11 cellular contexts compared by ENCODE assay signal in the genomic region with DNA sequence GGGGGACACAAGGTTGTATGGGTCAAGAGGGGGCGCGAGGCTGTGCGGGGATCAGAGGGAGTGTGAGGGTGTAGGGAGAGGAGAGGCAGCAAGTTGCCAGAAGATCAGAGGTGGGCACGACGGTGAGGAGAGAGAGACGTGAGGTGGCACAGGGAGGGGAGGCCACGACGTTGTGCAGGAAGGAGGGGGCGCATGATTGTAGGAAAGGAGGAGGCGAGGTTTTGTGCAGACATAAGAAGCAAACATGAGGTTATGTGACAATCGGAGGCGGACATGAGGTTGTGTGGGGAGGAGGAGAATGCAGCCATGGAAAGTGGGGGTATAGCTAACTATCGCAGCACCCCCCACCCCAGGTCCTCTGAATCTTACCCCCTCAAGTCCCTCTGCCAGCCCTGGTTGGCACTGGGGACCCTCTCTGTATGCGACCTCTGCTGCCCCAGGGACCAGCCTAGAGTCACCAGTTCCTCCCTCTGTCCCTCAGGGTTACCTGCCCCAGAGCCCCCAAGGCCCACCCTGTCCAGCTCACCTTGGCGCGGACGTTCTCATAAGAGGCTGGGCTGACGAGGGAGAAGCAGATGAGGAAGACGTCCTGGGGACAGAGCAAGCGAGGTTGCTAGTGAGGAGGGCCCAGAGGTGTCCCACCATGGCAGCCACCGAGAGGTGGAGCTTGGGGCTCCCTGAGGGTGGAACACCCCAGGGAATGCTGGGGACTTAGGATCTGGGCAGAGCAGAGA. TPM values are rescaled to one million over a fixed set of nuclear protein-coding genes. Genes with fewer than 3 reads are reported as not detected.
A peak's percentile ranks its signal among the peaks of the same experiment; 100 is the strongest.
DNase-seq lines count a peak whose midpoint lies in the region; ATAC-seq and TF ChIP-seq lines count a peak whose summit lies in the region.
"Had no signal": no experiment of that assay in that cellular context is flagged by ENCODE, and none has a peak within 500 bp of the region (broad histone marks: within the 10 kb centered on the region; RNA-seq: fewer than 3 reads in every experiment).

No MANE protein-coding gene starts in this region.

- H3K9me3 Mint-ChIP-seq in immature natural killer cell, result no peaks in the 10 kb centered on the region
- no peaks in the 10 kb centered on the region for H3K9me3 Mint-ChIP-seq in stimulated activated naive CD8-positive, alpha-beta T cell treated with anti-CD3 and anti-CD28 coated beads, Interleukin-15, amount 100 ng/mL, for 72 hours

- peak overlapping the region; percentile 51 for H3K4me2 ChIP-seq in OCI-LY3 (ENCODE audit: low read length)

- peaks cover 88 to 90% of the 10 kb centered on the region in 2 donors for H3K4me1 Mint-ChIP-seq in immature natural killer cell
- H3K4me1 Mint-ChIP-seq in stimulated activated naive CD8-positive, alpha-beta T cell treated with anti-CD3 and anti-CD28 coated beads, Interleukin-15, amount 100 ng/mL, for 72 hours, result peaks cover 95% of the 10 kb centered on the region

- DNase-seq in activated T-cell treated with anti-CD3 and anti-CD28 coated beads for 4 hours (peak; percentile 69), immature natural killer cell (peak in 1 of 3 donors; percentile 33), AG20443 (ENCODE audit: low spot score) (no peak), cortex of kidney (lab: John Stamatoyannopoulos, UW) (no peak)
- peak; percentile 59 to 62 for DNase-seq in stimulated activated naive CD8-positive, alpha-beta T cell treated with anti-CD3 and anti-CD28 coated beads, Interleukin-15, amount 100 ng/mL, for 72 hours
- DNase-seq: kidney glomerular epithelial cell, NCI-H1092, pancreas had no signal

- peak overlapping the region; percentile 98 to 100 (median 100) for H3K27ac Mint-ChIP-seq in immature natural killer cell
- H3K27ac Mint-ChIP-seq in stimulated activated naive CD8-positive, alpha-beta T cell treated with anti-CD3 and anti-CD28 coated beads, Interleukin-15, amount 100 ng/mL, for 72 hours, result peak overlapping the region; percentile 72 to 94

- no peaks in the 10 kb centered on the region for H3K9me3 ChIP-seq in OCI-LY3 (ENCODE audit: insufficient read depth, low read length)
- H3K9me3 ChIP-seq: pancreas had no signal

- peaks cover 54% of the 10 kb centered on the region for H4K20me1 ChIP-seq in OCI-LY3 (ENCODE audit: insufficient read depth, low read length)

- peaks cover 0 to 23% (median 13%) of the 10 kb centered on the region in 3 donors for H3K27me3 Mint-ChIP-seq in immature natural killer cell (ENCODE audit: low read depth in 3 of 3)
- H3K27me3 Mint-ChIP-seq in stimulated activated naive CD8-positive, alpha-beta T cell treated with anti-CD3 and anti-CD28 coated beads, Interleukin-15, amount 100 ng/mL, for 72 hours, result no peaks in the 10 kb centered on the region

- peaks cover 88% of the 10 kb centered on the region for H3K4me1 ChIP-seq in OCI-LY3 (ENCODE audit: low read length)

- H3K27ac ChIP-seq in OCI-LY3 (ENCODE audit: low read length), result peak overlapping the region; percentile 94
- H3K27ac ChIP-seq: pancreas, VCaP had no signal

- peaks cover 78% of the 10 kb centered on the region for H3K79me2 ChIP-seq in OCI-LY3 (ENCODE audit: low read length)

- peak overlapping the region; percentile 63 for H3K9ac ChIP-seq in OCI-LY3 (ENCODE audit: low read length)

- ATAC-seq in stimulated activated naive CD8-positive, alpha-beta T cell treated with anti-CD3 and anti-CD28 coated beads, Interleukin-15, amount 100 ng/mL, for 72 hours, result peak; percentile 31
- no peak for ATAC-seq in HG02610 (IDR thresholded peaks at IDR 0.05; ENCODE audit: unreplicated experiment)

- H3K27me3 ChIP-seq in OCI-LY3 (ENCODE audit: low read depth, low read length), result no peaks in the 10 kb centered on the region
- H3K27me3 ChIP-seq: pancreas had no signal

- H3K4me3 Mint-ChIP-seq in immature natural killer cell, result peak overlapping the region; percentile 83 to 88 (median 86)
- H3K4me3 Mint-ChIP-seq in stimulated activated naive CD8-positive, alpha-beta T cell treated with anti-CD3 and anti-CD28 coated beads, Interleukin-15, amount 100 ng/mL, for 72 hours, result peak overlapping the region; percentile 71 to 76

- TF ChIP-seq CTCF in OCI-LY3 (IDR thresholded peaks at IDR 0.05; ENCODE audit: low read depth, low read length), result no peak

- peaks cover 18 to 60% (median 18%) of the 10 kb centered on the region in 3 donors for H3K36me3 Mint-ChIP-seq in immature natural killer cell

- H3K36me3 ChIP-seq in OCI-LY3 (replicated peaks; ENCODE audit: low read depth, low read length), result peaks cover 78% of the 10 kb centered on the region
- H3K36me3 ChIP-seq: pancreas had no signal

- peak overlapping the region; percentile 27; the same call in 1 of the 2 replicates for H3K4me3 ChIP-seq in OCI-LY3 (ENCODE audit: low read length)
- H3K4me3 ChIP-seq: pancreas had no signal

- no peak overlapping the region for H2AFZ ChIP-seq in OCI-LY3 (ENCODE audit: low read depth, low read length)

RNA-seq across cellular contexts. Expression of a gene that starts 12.5 kb away (rescaled TPM):
- polyA plus RNA-seq in immature natural killer cell, result 1,000 to 10,000 TPM in 2 of 3 donors, 100 to 1,000 TPM in 1; 962 to 1,843 (median 1,262) TPM

RNA-seq across cellular contexts. Expression of a gene that starts 19.3 kb away (rescaled TPM):
- not detected for polyA plus RNA-seq in immature natural killer cell

RNA-seq across cellular contexts. Expression of a gene that starts 43.5 kb away (rescaled TPM):
- polyA plus RNA-seq in immature natural killer cell, result 1 to 10 TPM in 2 of 3 donors, not detected in 1; 1.5 to 1.8 TPM

RNA-seq across cellular contexts. Expression of a gene that starts 50.7 kb away (rescaled TPM):
- 10 to 100 TPM; 42.5 to 95.4 (median 54.1) TPM for polyA plus RNA-seq in immature natural killer cell

Comparison
In these comparisons a context has a peak if more than half of its experiments do, and no peak if none do; other contexts are left out.
1. DNase-seq: peak in activated T-cell treated with anti-CD3 and anti-CD28 coated beads for 4 hours (single experiment) and stimulated activated naive CD8-positive, alpha-beta T cell treated with anti-CD3 and anti-CD28 coated beads, Interleukin-15, amount 100 ng/mL, for 72 hours (2 of 2); none in AG20443 (single experiment) and cortex of kidney (single experiment).